14 cellular contexts compared by ENCODE assay signal in genomic region chr12:21451529-21451928, GRCh38. TPM values are rescaled to one million over a fixed set of nuclear protein-coding genes. Genes with fewer than 3 reads are reported as not detected.
DNase-seq lines count a peak whose midpoint lies in the region; ATAC-seq, FAIRE-seq and TF ChIP-seq lines count a peak whose summit lies in the region.
"Had no signal": no experiment of that assay in that cellular context is flagged by ENCODE, and none has a peak within 500 bp of the region (broad histone marks: within the 10 kb centered on the region; RNA-seq: fewer than 3 reads in every experiment).

No MANE protein-coding gene starts in this region.

- TF ChIP-seq POLR2A in H54 (IDR thresholded peaks at IDR 0.05; ENCODE audit: low read depth, low read length), result no peak

- no peak overlapping the region for H3K4me3 Mint-ChIP-seq in WTC11
- no peak overlapping the region for H3K4me3 Mint-ChIP-seq in activated T-helper 1 cell treated with anti-CD3 and anti-CD28 coated beads, Interleukin-12 subunit alpha, Interleukin-12 subunit beta, Interleukin-2, Interleukin-4 antibody, amounts not matched to agents 30 ng/mL and 10 ng/mL and 1 ng/mL, durations not matched to agents 14 hours and 24 hours and 36 hours

- peaks cover 10% of the 10 kb centered on the region for H3K36me3 Mint-ChIP-seq in WTC11
- H3K36me3 Mint-ChIP-seq in activated T-helper 1 cell treated with anti-CD3 and anti-CD28 coated beads, Interleukin-12 subunit alpha, Interleukin-12 subunit beta, Interleukin-2, Interleukin-4 antibody, amounts not matched to agents 30 ng/mL and 10 ng/mL and 1 ng/mL, durations not matched to agents 14 hours and 24 hours and 36 hours (ENCODE audit: low read depth), result peaks cover 33% of the 10 kb centered on the region

- DNase-seq in AG08396 (ENCODE audit: low spot score), result peak; percentile 21
- DNase-seq in H54 (ENCODE audit: insufficient read length, low spot score), result no peak
- DNase-seq in WTC11 (ENCODE audit: low spot score), result no peak
- DNase-seq in iPS-NIHi11 (ENCODE audit: low spot score), result peak; percentile 8
- DNase-seq in activated effector memory CD4-positive, alpha-beta T cell treated with Interleukin-2 at 50 U/mL for 16 hours, result no peak
- DNase-seq in NCI-H1105 (lab: John Stamatoyannopoulos, UW), result no peak
- no peak for DNase-seq in activated T-helper 1 cell treated with anti-CD3 and anti-CD28 coated beads, Interleukin-12 subunit alpha, Interleukin-12 subunit beta, Interleukin-2, Interleukin-4 antibody, amounts not matched to agents 30 ng/mL and 10 ng/mL and 1 ng/mL, durations not matched to agents 14 hours and 24 hours and 36 hours (ENCODE audit: low spot score)
- DNase-seq: activated CD8-positive, alpha-beta memory T cell treated with anti-CD3 and anti-CD28 coated beads, Interleukin-2, amount 50 U/mL, for 48 hours; esophagus squamous epithelium; KG1; left cardiac atrium; NCI-H226 had no signal

- no peaks in the 10 kb centered on the region for H3K9me3 Mint-ChIP-seq in WTC11
- no peaks in the 10 kb centered on the region for H3K9me3 Mint-ChIP-seq in activated T-helper 1 cell treated with anti-CD3 and anti-CD28 coated beads, Interleukin-12 subunit alpha, Interleukin-12 subunit beta, Interleukin-2, Interleukin-4 antibody, amounts not matched to agents 30 ng/mL and 10 ng/mL and 1 ng/mL, durations not matched to agents 14 hours and 24 hours and 36 hours

- no peak overlapping the region for H3K27ac Mint-ChIP-seq in WTC11
- H3K27ac Mint-ChIP-seq in activated T-helper 1 cell treated with anti-CD3 and anti-CD28 coated beads, Interleukin-12 subunit alpha, Interleukin-12 subunit beta, Interleukin-2, Interleukin-4 antibody, amounts not matched to agents 30 ng/mL and 10 ng/mL and 1 ng/mL, durations not matched to agents 14 hours and 24 hours and 36 hours, result no peak overlapping the region

- no peak for TF ChIP-seq CTCF in WTC11 (IDR thresholded peaks at IDR 0.05)

- intact Hi-C loops in activated T-helper 1 cell treated with anti-CD3 and anti-CD28 coated beads, Interleukin-12 subunit alpha, Interleukin-12 subunit beta, Interleukin-2, Interleukin-4 antibody, amounts not matched to agents 30 ng/mL and 10 ng/mL and 1 ng/mL, durations not matched to agents 14 hours and 24 hours and 36 hours (cut with micrococcal nuclease), result loop anchor here (2.0 to 10.0 kb wide), 3 partner anchors 207 to 1774 kb away; no protein-coding TSS in a partner anchor

- FAIRE-seq in H54 (lab: Jason Lieb, UNC), result peak; percentile 30
- FAIRE-seq: bronchial epithelial cell had no signal

- POLR2A ChIA-PET in WTC11 (lab: Charles Lee), result no interaction called here

- peak; percentile 87 for ATAC-seq in WTC11
- ATAC-seq in GM18861 (IDR thresholded peaks at IDR 0.05; ENCODE audit: unreplicated experiment), result no peak
- ATAC-seq: left cardiac atrium had no signal

- H3K4me1 Mint-ChIP-seq in WTC11, result no peaks in the 10 kb centered on the region
- peaks cover 50% of the 10 kb centered on the region for H3K4me1 Mint-ChIP-seq in activated T-helper 1 cell treated with anti-CD3 and anti-CD28 coated beads, Interleukin-12 subunit alpha, Interleukin-12 subunit beta, Interleukin-2, Interleukin-4 antibody, amounts not matched to agents 30 ng/mL and 10 ng/mL and 1 ng/mL, durations not matched to agents 14 hours and 24 hours and 36 hours (ENCODE audit: low read depth)

- CTCF ChIA-PET in WTC11 (lab: Charles Lee), result interaction anchor here (0.6 to 1.6 kb wide), 10 partner anchors 14 to 253 kb away, joined by 3 to 9 read pairs (median 4); partner anchors contain the start of gene PYROXD1

- H3K27me3 Mint-ChIP-seq in WTC11 (ENCODE audit: low read depth), result no peaks in the 10 kb centered on the region
- H3K27me3 Mint-ChIP-seq in activated T-helper 1 cell treated with anti-CD3 and anti-CD28 coated beads, Interleukin-12 subunit alpha, Interleukin-12 subunit beta, Interleukin-2, Interleukin-4 antibody, amounts not matched to agents 30 ng/mL and 10 ng/mL and 1 ng/mL, durations not matched to agents 14 hours and 24 hours and 36 hours (ENCODE audit: insufficient read depth), result no peaks in the 10 kb centered on the region

TF ChIP-seq in WTC11, 78 proteins besides CTCF, POLR2A, EP300 and RAD21:
- TF ChIP-seq CDX4 (CRISPR knock-in tag; IDR thresholded peaks at IDR 0.05; ENCODE audit: borderline replicate concordance) (no peak), CBFB (CRISPR knock-in tag; IDR thresholded peaks at IDR 0.05; ENCODE audit: low read depth) (no peak), SP1 (CRISPR knock-in tag; conservative IDR thresholded peaks at IDR 0.05) (no peak), ZNF416 (CRISPR knock-in tag; IDR thresholded peaks at IDR 0.05) (no peak)

RNA-seq across cellular contexts. Expression of gene PYROXD1, which starts 14.1 kb away (rescaled TPM):
- total RNA-seq in WTC11 (2021), result 4.5 to 6.9 TPM (median 4.9 TPM) in 3 replicates
- total RNA-seq in activated T-helper 1 cell treated with anti-CD3 and anti-CD28 coated beads, Interleukin-12 subunit alpha, Interleukin-12 subunit beta, Interleukin-2, Interleukin-4 antibody, amounts not matched to agents 30 ng/mL and 10 ng/mL and 1 ng/mL, durations not matched to agents 14 hours and 24 hours and 36 hours, result 36.0 TPM in 2 replicates

RNA-seq across cellular contexts. Expression of gene RECQL, which starts 49.9 kb away (rescaled TPM):
- total RNA-seq in WTC11 (2021), result 34.1 to 40.3 TPM (median 35.3 TPM) in 3 replicates
- total RNA-seq in activated T-helper 1 cell treated with anti-CD3 and anti-CD28 coated beads, Interleukin-12 subunit alpha, Interleukin-12 subunit beta, Interleukin-2, Interleukin-4 antibody, amounts not matched to agents 30 ng/mL and 10 ng/mL and 1 ng/mL, durations not matched to agents 14 hours and 24 hours and 36 hours, result 56.4 and 60.6 TPM in 2 replicates

RNA-seq across cellular contexts. Expression of gene GOLT1B, which starts 50.1 kb away (rescaled TPM):
- 36.1 to 39.7 TPM (median 37.1 TPM) in 3 replicates for total RNA-seq in WTC11 (2021)
- 42.6 and 46.5 TPM in 2 replicates for total RNA-seq in activated T-helper 1 cell treated with anti-CD3 and anti-CD28 coated beads, Interleukin-12 subunit alpha, Interleukin-12 subunit beta, Interleukin-2, Interleukin-4 antibody, amounts not matched to agents 30 ng/mL and 10 ng/mL and 1 ng/mL, durations not matched to agents 14 hours and 24 hours and 36 hours

Comparison
In these comparisons a context has a peak if more than half of its experiments do, and no peak if none do; other contexts are left out.
1. DNase-seq: peak in AG08396 (single experiment) and iPS-NIHi11 (single experiment); none in H54 (single experiment), WTC11 (single experiment), activated effector memory CD4-positive, alpha-beta T cell treated with Interleukin-2 at 50 U/mL for 16 hours (single experiment), NCI-H1105 (single experiment) and activated T-helper 1 cell treated with anti-CD3 and anti-CD28 coated beads, Interleukin-12 subunit alpha, Interleukin-12 subunit beta, Interleukin-2, Interleukin-4 antibody, amounts not matched to agents 30 ng/mL and 10 ng/mL and 1 ng/mL, durations not matched to agents 14 hours and 24 hours and 36 hours (single experiment).